Comparison of ENCODE assay signal across 29 cellular contexts in the genomic region with DNA sequence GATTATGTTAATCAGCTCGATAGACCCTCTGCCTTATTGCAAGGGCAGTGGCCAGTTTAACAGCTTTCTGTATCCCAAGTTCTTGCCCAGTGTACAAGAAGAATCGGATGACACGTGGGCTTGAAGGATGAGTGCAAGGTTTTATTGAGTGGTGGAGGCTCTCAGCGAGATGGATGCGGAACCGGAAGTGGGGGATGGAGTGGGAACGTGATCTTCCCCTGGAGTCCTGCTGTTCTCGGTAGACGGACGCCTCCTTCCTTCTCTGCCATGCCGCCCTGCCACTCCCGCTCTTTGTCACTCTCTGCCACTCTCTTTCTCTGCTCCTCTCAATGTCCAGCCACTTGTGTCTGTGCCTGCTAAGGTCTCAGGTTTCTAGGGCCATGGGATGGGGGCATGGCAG. TPM values are rescaled to one million over a fixed set of nuclear protein-coding genes. Genes with fewer than 3 reads are reported as not detected.
DNase-seq lines count a peak whose midpoint lies in the region; ATAC-seq lines count a peak whose summit lies in the region.
"Had no signal": no experiment of that assay in that cellular context is flagged by ENCODE, and none has a peak within 500 bp of the region (broad histone marks: within the 10 kb centered on the region; RNA-seq: fewer than 3 reads in every experiment).

No MANE protein-coding gene starts in this region.

- POLR2A ChIA-PET in activated CD4-positive, alpha-beta T cell treated with anti-CD3 and anti-CD28 coated beads, Interleukin-2, amount 10 ng/mL, durations not matched to agents 7 days and 5 days (lab: Charles Lee) = no interaction called here

- ATAC-seq in activated naive CD4-positive, alpha-beta T cell treated with anti-CD3 and anti-CD28 coated beads, Interleukin-2, amount 50 U/mL, for 72 hours = no peak
- ATAC-seq: activated CD4-positive, alpha-beta T cell treated with anti-CD3 and anti-CD28 coated beads for 36 hours; gastroesophageal sphincter; left cardiac atrium; stimulated activated naive CD8-positive, alpha-beta T cell treated with anti-CD3 and anti-CD28 coated beads, Interleukin-15, Interleukin-2, amounts not matched to agents 100 U/mL and 50 U/mL, for 24 hours had no signal

- H3K4me1 Mint-ChIP-seq in activated CD4-positive, alpha-beta T cell treated with anti-CD3 and anti-CD28 coated beads, Interleukin-2, amount 10 ng/mL, durations not matched to agents 7 days and 5 days = no peaks in the 10 kb centered on the region
- H3K4me1 Mint-ChIP-seq: activated naive CD8-positive, alpha-beta T cell treated with anti-CD3 and anti-CD28 coated beads for 36 hours had no signal

- H3K27me3 Mint-ChIP-seq in activated CD4-positive, alpha-beta T cell treated with anti-CD3 and anti-CD28 coated beads, Interleukin-2, amount 10 ng/mL, durations not matched to agents 7 days and 5 days = no peaks in the 10 kb centered on the region
- H3K27me3 Mint-ChIP-seq: activated CD4-positive, alpha-beta T cell treated with anti-CD3 and anti-CD28 coated beads for 36 hours; activated naive CD8-positive, alpha-beta T cell treated with anti-CD3 and anti-CD28 coated beads for 36 hours; CD4-positive, CD25-positive, alpha-beta regulatory T cell had no signal

- H3K27ac ChIP-seq in BLaER1 = no peak overlapping the region
- H3K27ac ChIP-seq: gastroesophageal sphincter, ovary, testis had no signal

- H4K20me1 ChIP-seq in BLaER1 = no peaks in the 10 kb centered on the region

- H3K4me3 Mint-ChIP-seq in activated CD4-positive, alpha-beta T cell treated with anti-CD3 and anti-CD28 coated beads, Interleukin-2, amount 10 ng/mL, durations not matched to agents 7 days and 5 days = no peak overlapping the region
- H3K4me3 Mint-ChIP-seq: activated CD4-positive, alpha-beta T cell treated with anti-CD3 and anti-CD28 coated beads for 36 hours; activated naive CD8-positive, alpha-beta T cell treated with anti-CD3 and anti-CD28 coated beads for 36 hours; CD4-positive, CD25-positive, alpha-beta regulatory T cell; immature natural killer cell; nephron; T-helper 2 cell treated with Interferon-gamma antibody and Interleukin-4, amounts not matched to agents 5 μg/mL and 100 μg/mL, for 36 hours had no signal

- CTCF ChIA-PET in activated CD4-positive, alpha-beta T cell treated with anti-CD3 and anti-CD28 coated beads, Interleukin-2, amount 10 ng/mL, durations not matched to agents 7 days and 5 days (lab: Charles Lee) = no interaction called here

- H3K9me3 Mint-ChIP-seq in activated naive CD4-positive, alpha-beta T cell treated with anti-CD3 and anti-CD28 coated beads, Interleukin-2, amount 50 U/mL, for 72 hours = no peaks in the 10 kb centered on the region
- no peaks in the 10 kb centered on the region for H3K9me3 Mint-ChIP-seq in activated CD4-positive, alpha-beta T cell treated with anti-CD3 and anti-CD28 coated beads, Interleukin-2, amount 10 ng/mL, durations not matched to agents 7 days and 5 days
- H3K9me3 Mint-ChIP-seq: activated naive CD8-positive, alpha-beta T cell treated with anti-CD3 and anti-CD28 coated beads for 36 hours; CD4-positive, CD25-positive, alpha-beta regulatory T cell; immature natural killer cell; nephron; T-helper 2 cell treated with Interferon-gamma antibody and Interleukin-4, amounts not matched to agents 5 μg/mL and 100 μg/mL, for 36 hours had no signal

- H3K36me3 Mint-ChIP-seq in activated naive CD4-positive, alpha-beta T cell treated with anti-CD3 and anti-CD28 coated beads, Interleukin-2, amount 50 U/mL, for 72 hours = no peaks in the 10 kb centered on the region
- peaks cover 9% of the 10 kb centered on the region for H3K36me3 Mint-ChIP-seq in activated CD4-positive, alpha-beta T cell treated with anti-CD3 and anti-CD28 coated beads, Interleukin-2, amount 10 ng/mL, durations not matched to agents 7 days and 5 days (ENCODE audit: low read depth)
- H3K36me3 Mint-ChIP-seq: immature natural killer cell had no signal

- H3K27me3 ChIP-seq in BLaER1 (no peaks in the 10 kb centered on the region), iPS-15b (ENCODE audit: control insufficient read depth, insufficient read depth, low read length) (no peaks in the 10 kb centered on the region)
- H3K27me3 ChIP-seq: gastroesophageal sphincter, ovary, testis had no signal

- H3K36me3 ChIP-seq in BLaER1 (peaks cover 33% of the 10 kb centered on the region), iPS-15b (ENCODE audit: control insufficient read depth, insufficient read depth, low read length) (no peaks in the 10 kb centered on the region)
- H3K36me3 ChIP-seq: ovary had no signal

- H3K9me3 ChIP-seq in BLaER1 (no peaks in the 10 kb centered on the region), iPS-15b (ENCODE audit: control insufficient read depth, insufficient read depth, low read length) (no peaks in the 10 kb centered on the region)
- H3K9me3 ChIP-seq: gastroesophageal sphincter, ovary, testis had no signal

- H3K4me2 ChIP-seq in BLaER1 = peak overlapping the region; percentile 20; the same call in 1 of the 2 replicates
- H3K4me2 ChIP-seq: smooth muscle cell had no signal

- peak; percentile 38 for DNase-seq in NCI-H1105 (lab: John Stamatoyannopoulos, UW)
- peak; percentile 74 for DNase-seq in NCI-H82 treated with DMSO at 0.1 percent for 48 hours (lab: John Stamatoyannopoulos, UW; ENCODE audit: unreplicated experiment)
- DNase-seq in Kasumi-1 (lab: John Stamatoyannopoulos, UW) = no peak
- no peak for DNase-seq in activated naive CD4-positive, alpha-beta T cell treated with anti-CD3 and anti-CD28 coated beads, Interleukin-2, amount 50 U/mL, for 72 hours (ENCODE audit: low spot score in 2 of 2)
- DNase-seq in activated effector memory CD4-positive, alpha-beta T cell treated with anti-CD3 and anti-CD28 coated beads, Interleukin-2, amount 50 U/mL, for 16 hours = no peak
- DNase-seq in activated CD4-positive, alpha-beta T cell treated with anti-CD3 and anti-CD28 coated beads, Interleukin-2, amount 10 ng/mL, durations not matched to agents 7 days and 5 days = no peak
- DNase-seq: activated CD4-positive, alpha-beta T cell treated with anti-CD3 and anti-CD28 coated beads for 36 hours; activated CD8-positive, alpha-beta memory T cell treated with anti-CD3 and anti-CD28 coated beads for 24 hours; activated effector memory CD4-positive, alpha-beta T cell treated with Interleukin-2 at 50 U/mL for 16 hours; activated naive CD8-positive, alpha-beta T cell treated with anti-CD3 and anti-CD28 coated beads for 36 hours; anterior cingulate cortex; CD4-positive, CD25-positive, alpha-beta regulatory T cell; hippocampal formation; immature natural killer cell; Karpas-422; left cardiac atrium; NCI-H146; NCI-H510A treated with DMSO at 0.1 percent for 48 hours; NK-92 treated with Interleukin-12 subunit alpha and Interleukin-12 subunit beta, amount 100 ng/mL, for 24 hours; ovary; SHP77 treated with DMSO at 0.1 percent for 48 hours; stimulated activated naive CD8-positive, alpha-beta T cell treated with anti-CD3 and anti-CD28 coated beads, Interleukin-15, Interleukin-2, amounts not matched to agents 100 U/mL and 50 U/mL, for 24 hours; testis had no signal

- H3K4me1 ChIP-seq in BLaER1 = peaks cover 16% of the 10 kb centered on the region; the same call in 1 of the 2 replicates
- peaks cover 3% of the 10 kb centered on the region for H3K4me1 ChIP-seq in iPS-15b (ENCODE audit: control insufficient read depth, insufficient read depth, low read length)
- H3K4me1 ChIP-seq: gastroesophageal sphincter, testis had no signal

- H3K27ac Mint-ChIP-seq in activated naive CD4-positive, alpha-beta T cell treated with anti-CD3 and anti-CD28 coated beads, Interleukin-2, amount 50 U/mL, for 72 hours = no peak overlapping the region
- H3K27ac Mint-ChIP-seq in activated CD4-positive, alpha-beta T cell treated with anti-CD3 and anti-CD28 coated beads, Interleukin-2, amount 10 ng/mL, durations not matched to agents 7 days and 5 days = no peak overlapping the region
- H3K27ac Mint-ChIP-seq: activated CD4-positive, alpha-beta T cell treated with anti-CD3 and anti-CD28 coated beads for 36 hours; activated naive CD8-positive, alpha-beta T cell treated with anti-CD3 and anti-CD28 coated beads for 36 hours; CD4-positive, CD25-positive, alpha-beta regulatory T cell; nephron; T-helper 2 cell treated with Interferon-gamma antibody and Interleukin-4, amounts not matched to agents 5 μg/mL and 100 μg/mL, for 36 hours had no signal

- H3K9ac ChIP-seq in BLaER1 (no peak overlapping the region), iPS-15b (ENCODE audit: low read depth, low read length) (no peak overlapping the region)

- H3K4me3 ChIP-seq in BLaER1 (no peak overlapping the region), iPS-15b (ENCODE audit: low read depth, low read length) (peak overlapping the region; percentile 10)
- H3K4me3 ChIP-seq: gastroesophageal sphincter, ovary, smooth muscle cell, testis had no signal

RNA-seq across cellular contexts. Expression of a gene that starts 21.0 kb away (rescaled TPM):
- 10 to 100 TPM in 1 of 2 donors, 1 to 10 TPM in 1; 5.7 to 16.9 TPM for total RNA-seq in activated naive CD4-positive, alpha-beta T cell treated with anti-CD3 and anti-CD28 coated beads, Interleukin-2, amount 50 U/mL, for 72 hours
- total RNA-seq in activated CD4-positive, alpha-beta T cell treated with anti-CD3 and anti-CD28 coated beads, Interleukin-2, amount 10 ng/mL, durations not matched to agents 7 days and 5 days = 10 to 100 TPM; 13.8 to 16.7 TPM

Comparison
In these comparisons a context has a peak if more than half of its experiments do, and no peak if none do; other contexts are left out.
1. DNase-seq: peak in NCI-H1105 (single experiment) and NCI-H82 treated with DMSO at 0.1 percent for 48 hours (single experiment); none in Kasumi-1 (0 of 2), activated naive CD4-positive, alpha-beta T cell treated with anti-CD3 and anti-CD28 coated beads, Interleukin-2, amount 50 U/mL, for 72 hours (0 of 2), activated effector memory CD4-positive, alpha-beta T cell treated with anti-CD3 and anti-CD28 coated beads, Interleukin-2, amount 50 U/mL, for 16 hours (single experiment) and activated CD4-positive, alpha-beta T cell treated with anti-CD3 and anti-CD28 coated beads, Interleukin-2, amount 10 ng/mL, durations not matched to agents 7 days and 5 days (single experiment).